ENCODE assay signal across 1 cellular context in the genomic region with DNA sequence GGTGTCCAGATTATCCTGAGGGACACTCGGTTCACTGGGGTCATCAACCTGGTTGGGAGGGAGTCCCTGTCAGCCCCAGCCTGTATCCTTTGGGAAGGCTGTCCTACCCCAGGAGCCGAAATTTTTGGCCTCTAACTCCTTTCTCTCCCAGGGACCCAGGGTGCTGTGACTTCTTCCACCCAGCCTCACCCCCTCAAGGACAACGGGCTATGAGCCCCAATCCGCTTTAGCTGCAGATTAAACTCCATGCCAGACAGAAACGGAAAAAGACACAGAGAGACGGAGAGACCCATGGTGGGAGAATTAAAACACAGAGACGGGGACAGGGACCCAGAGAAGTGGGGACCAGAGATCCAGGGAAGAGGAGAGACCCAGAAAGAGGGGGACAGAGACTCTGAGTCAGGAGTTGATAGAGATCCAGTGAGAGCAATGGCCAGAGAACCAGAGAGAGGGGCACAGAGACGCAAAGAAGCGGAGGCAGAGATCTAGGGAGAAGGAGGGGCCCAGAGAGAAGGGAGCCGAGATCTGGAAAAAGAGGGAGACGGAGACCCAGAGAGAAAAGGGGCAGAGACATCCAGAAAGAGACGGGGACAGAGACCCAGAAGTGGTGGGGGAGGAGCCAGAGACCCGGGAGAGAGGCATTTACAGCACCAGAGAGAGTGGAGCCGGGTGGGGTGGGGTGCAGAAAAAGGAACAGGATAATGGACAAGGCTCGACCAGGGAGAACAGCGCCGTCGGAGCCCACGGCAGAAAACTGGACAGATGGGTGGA.
TF ChIP-seq lines count a peak whose summit lies in the region.

No MANE protein-coding gene starts in this region.

TF ChIP-seq in K562, 482 proteins besides CTCF, POLR2A, EP300 and RAD21:
- peak; percentile 67; the same call in 1 of the 2 replicates for TF ChIP-seq BCOR (IDR thresholded peaks at IDR 0.05)
- TF ChIP-seq TOE1 (IDR thresholded peaks at IDR 0.05; ENCODE audit: borderline replicate concordance) = 0 out of 2 replicates have a peak, but pooled peaks have one; percentile 35
- no peak for TF ChIP-seq TOE1 (CRISPR knock-in tag; IDR thresholded peaks at IDR 0.05; ENCODE audit: borderline replicate concordance, low read depth)
- TF ChIP-seq SMARCE1 (IDR thresholded peaks at IDR 0.05) = 0 out of 2 replicates have a peak, but pooled peaks have one; percentile 24
- TF ChIP-seq, protein P1, sequence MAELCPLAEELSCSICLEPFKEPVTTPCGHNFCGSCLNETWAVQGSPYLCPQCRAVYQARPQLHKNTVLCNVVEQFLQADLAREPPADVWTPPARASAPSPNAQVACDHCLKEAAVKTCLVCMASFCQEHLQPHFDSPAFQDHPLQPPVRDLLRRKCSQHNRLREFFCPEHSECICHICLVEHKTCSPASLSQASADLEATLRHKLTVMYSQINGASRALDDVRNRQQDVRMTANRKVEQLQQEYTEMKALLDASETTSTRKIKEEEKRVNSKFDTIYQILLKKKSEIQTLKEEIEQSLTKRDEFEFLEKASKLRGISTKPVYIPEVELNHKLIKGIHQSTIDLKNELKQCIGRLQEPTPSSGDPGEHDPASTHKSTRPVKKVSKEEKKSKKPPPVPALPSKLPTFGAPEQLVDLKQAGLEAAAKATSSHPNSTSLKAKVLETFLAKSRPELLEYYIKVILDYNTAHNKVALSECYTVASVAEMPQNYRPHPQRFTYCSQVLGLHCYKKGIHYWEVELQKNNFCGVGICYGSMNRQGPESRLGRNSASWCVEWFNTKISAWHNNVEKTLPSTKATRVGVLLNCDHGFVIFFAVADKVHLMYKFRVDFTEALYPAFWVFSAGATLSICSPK (IDR thresholded peaks at IDR 0.05; ENCODE audit: borderline replicate concordance) = 0 out of 2 replicates have a peak, but pooled peaks have one; percentile 32
- no peak for TF ChIP-seq ZNF384 (IDR thresholded peaks at IDR 0.05; ENCODE audit: low read depth, low read length)
- TF ChIP-seq, protein P2, sequence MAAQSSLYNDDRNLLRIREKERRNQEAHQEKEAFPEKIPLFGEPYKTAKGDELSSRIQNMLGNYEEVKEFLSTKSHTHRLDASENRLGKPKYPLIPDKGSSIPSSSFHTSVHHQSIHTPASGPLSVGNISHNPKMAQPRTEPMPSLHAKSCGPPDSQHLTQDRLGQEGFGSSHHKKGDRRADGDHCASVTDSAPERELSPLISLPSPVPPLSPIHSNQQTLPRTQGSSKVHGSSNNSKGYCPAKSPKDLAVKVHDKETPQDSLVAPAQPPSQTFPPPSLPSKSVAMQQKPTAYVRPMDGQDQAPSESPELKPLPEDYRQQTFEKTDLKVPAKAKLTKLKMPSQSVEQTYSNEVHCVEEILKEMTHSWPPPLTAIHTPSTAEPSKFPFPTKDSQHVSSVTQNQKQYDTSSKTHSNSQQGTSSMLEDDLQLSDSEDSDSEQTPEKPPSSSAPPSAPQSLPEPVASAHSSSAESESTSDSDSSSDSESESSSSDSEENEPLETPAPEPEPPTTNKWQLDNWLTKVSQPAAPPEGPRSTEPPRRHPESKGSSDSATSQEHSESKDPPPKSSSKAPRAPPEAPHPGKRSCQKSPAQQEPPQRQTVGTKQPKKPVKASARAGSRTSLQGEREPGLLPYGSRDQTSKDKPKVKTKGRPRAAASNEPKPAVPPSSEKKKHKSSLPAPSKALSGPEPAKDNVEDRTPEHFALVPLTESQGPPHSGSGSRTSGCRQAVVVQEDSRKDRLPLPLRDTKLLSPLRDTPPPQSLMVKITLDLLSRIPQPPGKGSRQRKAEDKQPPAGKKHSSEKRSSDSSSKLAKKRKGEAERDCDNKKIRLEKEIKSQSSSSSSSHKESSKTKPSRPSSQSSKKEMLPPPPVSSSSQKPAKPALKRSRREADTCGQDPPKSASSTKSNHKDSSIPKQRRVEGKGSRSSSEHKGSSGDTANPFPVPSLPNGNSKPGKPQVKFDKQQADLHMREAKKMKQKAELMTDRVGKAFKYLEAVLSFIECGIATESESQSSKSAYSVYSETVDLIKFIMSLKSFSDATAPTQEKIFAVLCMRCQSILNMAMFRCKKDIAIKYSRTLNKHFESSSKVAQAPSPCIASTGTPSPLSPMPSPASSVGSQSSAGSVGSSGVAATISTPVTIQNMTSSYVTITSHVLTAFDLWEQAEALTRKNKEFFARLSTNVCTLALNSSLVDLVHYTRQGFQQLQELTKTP (IDR thresholded peaks at IDR 0.05; ENCODE audit: low read depth in 1 of 2, partially characterized antibody in 2 of 2) = peak in 1 of 2 experiments; percentile 26
